Comparison of ENCODE assay signal across 1 cellular context in the genomic region with DNA sequence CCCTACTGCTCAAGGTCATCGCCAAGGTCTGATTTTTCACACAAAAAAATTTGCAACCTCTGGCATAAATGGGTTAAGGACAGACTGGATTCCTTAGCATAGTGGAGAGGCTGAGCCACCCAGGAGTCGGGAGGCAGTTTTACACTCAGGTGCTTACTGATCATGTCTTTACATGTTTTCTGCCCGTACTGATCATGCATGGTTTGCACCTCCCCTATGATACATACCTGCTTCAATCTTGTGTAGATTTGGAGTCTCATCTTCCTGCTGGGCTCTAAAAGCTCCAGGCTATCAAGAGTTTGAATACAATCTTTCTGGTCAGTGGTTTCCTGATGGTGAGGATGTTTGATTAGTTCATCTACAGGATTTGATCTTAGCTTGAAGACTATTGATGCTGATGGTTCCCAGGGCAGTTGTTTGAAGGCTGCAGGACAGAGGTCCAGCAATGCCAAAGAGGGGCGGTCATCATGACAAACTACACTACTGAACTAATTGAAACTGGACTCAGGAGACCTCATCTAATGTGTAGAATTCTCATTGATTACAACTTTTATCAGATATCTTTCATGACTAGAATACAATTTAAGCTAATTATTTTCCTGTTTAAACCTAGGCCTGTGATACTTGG.
TF ChIP-seq lines count a peak whose summit lies in the region.

No MANE protein-coding gene starts in this region.

TF ChIP-seq in GM12891, 5 proteins besides CTCF, POLR2A, EP300 and RAD21:
- peak; percentile 50 for TF ChIP-seq POLR2AphosphoS5 (IDR thresholded peaks at IDR 0.05; ENCODE audit: low read depth, low read length)
- TF ChIP-seq SPI1 (IDR thresholded peaks at IDR 0.05; ENCODE audit: low read depth, low read length) = no peak
